Comparison of ENCODE assay signal across 1 cellular context in the genomic region with DNA sequence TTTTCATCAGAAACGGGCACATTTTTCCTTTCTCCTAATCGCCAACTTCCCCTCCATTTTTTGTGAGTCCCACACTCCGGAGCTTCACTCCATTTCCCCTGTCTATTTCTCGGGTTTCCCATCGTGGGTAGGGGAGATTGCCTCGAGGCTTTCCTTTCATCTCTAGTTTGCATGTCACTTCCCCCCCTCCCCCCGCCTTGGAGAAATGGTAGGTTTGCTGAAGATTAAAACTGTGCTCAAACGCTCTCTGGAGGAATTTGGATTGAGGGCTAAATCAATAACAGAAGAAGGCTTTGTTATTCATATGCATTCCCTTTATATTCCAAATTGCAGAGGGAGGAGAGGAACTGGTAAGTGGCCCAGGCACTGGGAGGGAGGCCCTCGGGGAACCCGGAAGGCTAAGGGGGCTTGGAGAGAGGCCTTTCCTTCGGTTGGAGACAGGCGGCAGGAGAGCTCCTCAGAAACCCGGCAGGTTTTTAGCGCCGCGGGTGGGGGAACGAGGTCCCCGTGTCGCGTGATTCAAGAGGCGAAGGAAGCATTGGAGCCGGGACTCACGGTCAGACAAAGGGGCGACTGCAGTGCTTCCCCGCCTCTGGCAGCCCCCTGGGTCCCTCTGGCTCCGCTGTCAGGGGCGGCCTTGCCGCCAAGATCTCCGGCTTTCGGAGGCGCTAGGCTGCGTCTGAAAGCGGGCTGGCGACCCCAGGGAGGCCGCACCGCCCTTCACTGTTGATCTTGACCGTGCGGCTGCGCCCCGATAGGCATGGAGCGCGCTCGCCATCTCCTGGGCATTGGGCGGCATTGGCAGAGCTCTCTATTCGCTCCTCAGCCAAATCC.
TF ChIP-seq lines count a peak whose summit lies in the region.

No MANE protein-coding gene starts in this region.

TF ChIP-seq in HepG2, 621 proteins besides CTCF, POLR2A, EP300 and RAD21 (continued from another document and continues in another):
- TF ChIP-seq, protein P1, sequence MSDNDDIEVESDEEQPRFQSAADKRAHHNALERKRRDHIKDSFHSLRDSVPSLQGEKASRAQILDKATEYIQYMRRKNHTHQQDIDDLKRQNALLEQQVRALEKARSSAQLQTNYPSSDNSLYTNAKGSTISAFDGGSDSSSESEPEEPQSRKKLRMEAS (IDR thresholded peaks at IDR 0.05) = peak; percentile 43; the same call in 1 of the 2 replicates
- TF ChIP-seq SMARCE1 (IDR thresholded peaks at IDR 0.05; ENCODE audit: borderline replicate concordance) (no peak), ZNF777 (CRISPR knock-in tag; IDR thresholded peaks at IDR 0.05) (no peak), ZNF766 (CRISPR knock-in tag; IDR thresholded peaks at IDR 0.05; ENCODE audit: borderline replicate concordance) (no peak), ZC3H13 (CRISPR knock-in tag; IDR thresholded peaks at IDR 0.05) (no peak), ZNF775 (CRISPR knock-in tag; IDR thresholded peaks at IDR 0.05; ENCODE audit: borderline replicate concordance) (no peak), HCFC1 (IDR thresholded peaks at IDR 0.05; ENCODE audit: low read depth, low read length) (no peak), ZNF501 (CRISPR knock-in tag; IDR thresholded peaks at IDR 0.05) (peak; percentile 61), TEAD2 (CRISPR knock-in tag; IDR thresholded peaks at IDR 0.05) (no peak), ZFP41 (CRISPR knock-in tag; IDR thresholded peaks at IDR 0.05; ENCODE audit: borderline replicate concordance) (no peak), REPIN1 (CRISPR knock-in tag; IDR thresholded peaks at IDR 0.05; ENCODE audit: borderline replicate concordance, low read depth) (peak; percentile 43; the same call in 1 of the 2 replicates), RBM22 (optimal IDR thresholded peaks at IDR 0.05; ENCODE audit: low read length) (no peak), FLYWCH1 (CRISPR knock-in tag; IDR thresholded peaks at IDR 0.05) (no peak), TARDBP (CRISPR knock-in tag; IDR thresholded peaks at IDR 0.05) (no peak), ZNF232 (CRISPR knock-in tag; IDR thresholded peaks at IDR 0.05; ENCODE audit: borderline replicate concordance) (peak; percentile 58; the same call in 1 of the 2 replicates), ERF (CRISPR knock-in tag; IDR thresholded peaks at IDR 0.05) (peak; percentile 63; the same call in 1 of the 2 replicates), ZNF225 (CRISPR knock-in tag; IDR thresholded peaks at IDR 0.05) (peak; percentile 63; the same call in 1 of the 2 replicates), SIN3B (IDR thresholded peaks at IDR 0.05; ENCODE audit: low read length) (no peak), FOXP1 (IDR thresholded peaks at IDR 0.05) (no peak), FOXP1 (CRISPR knock-in tag; IDR thresholded peaks at IDR 0.05) (no peak), AGO1 (IDR thresholded peaks at IDR 0.05; ENCODE audit: low read depth, low read length, poor library complexity, severe bottlenecking) (no peak), ATF7-NPFF (CRISPR knock-in tag; IDR thresholded peaks at IDR 0.05; ENCODE audit: low read depth) (no peak), ZNF749 (CRISPR knock-in tag; IDR thresholded peaks at IDR 0.05; ENCODE audit: borderline replicate concordance) (no peak), SMYD3 (CRISPR knock-in tag; IDR thresholded peaks at IDR 0.05) (no peak), DNMT1 (CRISPR knock-in tag; IDR thresholded peaks at IDR 0.05) (no peak), ZNF672 (CRISPR knock-in tag; IDR thresholded peaks at IDR 0.05) (no peak), ASH2L (IDR thresholded peaks at IDR 0.05; ENCODE audit: insufficient read length, low read depth, low read length) (no peak), ZNF256 (CRISPR knock-in tag; conservative IDR thresholded peaks at IDR 0.05) (no peak), ZNF329 (CRISPR knock-in tag; IDR thresholded peaks at IDR 0.05; ENCODE audit: low read depth) (no peak), KMT2B (CRISPR knock-in tag; IDR thresholded peaks at IDR 0.05) (0 out of 2 replicates have a peak, but pooled peaks have one; percentile 37), ZNF484 (CRISPR knock-in tag; IDR thresholded peaks at IDR 0.05; ENCODE audit: borderline replicate concordance, low read depth) (no peak), TBX2 (CRISPR knock-in tag; IDR thresholded peaks at IDR 0.05; ENCODE audit: borderline replicate concordance) (peak; percentile 52; the same call in 1 of the 2 replicates), ZBTB20 (CRISPR knock-in tag; IDR thresholded peaks at IDR 0.05; ENCODE audit: borderline replicate concordance, low read depth) (no peak), ZNF841 (CRISPR knock-in tag; IDR thresholded peaks at IDR 0.05; ENCODE audit: borderline replicate concordance) (no peak), U2AF1 (optimal IDR thresholded peaks at IDR 0.05; ENCODE audit: low read depth, low read length) (no peak), ZNF788 (CRISPR knock-in tag; IDR thresholded peaks at IDR 0.05; ENCODE audit: borderline replicate concordance) (peak; percentile 75; the same call in 1 of the 2 replicates), CHD2 (IDR thresholded peaks at IDR 0.05; ENCODE audit: low read depth, low read length) (no peak), SNRNP70 (IDR thresholded peaks at IDR 0.05; ENCODE audit: low read depth, low read length) (no peak), ZNF121 (CRISPR knock-in tag; IDR thresholded peaks at IDR 0.05) (no peak)
- TF ChIP-seq, protein P2, sequence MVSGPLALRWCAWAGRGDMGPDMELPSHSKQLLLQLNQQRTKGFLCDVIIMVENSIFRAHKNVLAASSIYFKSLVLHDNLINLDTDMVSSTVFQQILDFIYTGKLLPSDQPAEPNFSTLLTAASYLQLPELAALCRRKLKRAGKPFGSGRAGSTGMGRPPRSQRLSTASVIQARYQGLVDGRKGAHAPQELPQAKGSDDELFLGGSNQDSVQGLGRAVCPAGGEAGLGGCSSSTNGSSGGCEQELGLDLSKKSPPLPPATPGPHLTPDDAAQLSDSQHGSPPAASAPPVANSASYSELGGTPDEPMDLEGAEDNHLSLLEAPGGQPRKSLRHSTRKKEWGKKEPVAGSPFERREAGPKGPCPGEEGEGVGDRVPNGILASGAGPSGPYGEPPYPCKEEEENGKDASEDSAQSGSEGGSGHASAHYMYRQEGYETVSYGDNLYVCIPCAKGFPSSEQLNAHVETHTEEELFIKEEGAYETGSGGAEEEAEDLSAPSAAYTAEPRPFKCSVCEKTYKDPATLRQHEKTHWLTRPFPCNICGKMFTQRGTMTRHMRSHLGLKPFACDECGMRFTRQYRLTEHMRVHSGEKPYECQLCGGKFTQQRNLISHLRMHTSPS (CRISPR knock-in tag; IDR thresholded peaks at IDR 0.05; ENCODE audit: low read depth) = no peak
- TF ChIP-seq, protein P3, sequence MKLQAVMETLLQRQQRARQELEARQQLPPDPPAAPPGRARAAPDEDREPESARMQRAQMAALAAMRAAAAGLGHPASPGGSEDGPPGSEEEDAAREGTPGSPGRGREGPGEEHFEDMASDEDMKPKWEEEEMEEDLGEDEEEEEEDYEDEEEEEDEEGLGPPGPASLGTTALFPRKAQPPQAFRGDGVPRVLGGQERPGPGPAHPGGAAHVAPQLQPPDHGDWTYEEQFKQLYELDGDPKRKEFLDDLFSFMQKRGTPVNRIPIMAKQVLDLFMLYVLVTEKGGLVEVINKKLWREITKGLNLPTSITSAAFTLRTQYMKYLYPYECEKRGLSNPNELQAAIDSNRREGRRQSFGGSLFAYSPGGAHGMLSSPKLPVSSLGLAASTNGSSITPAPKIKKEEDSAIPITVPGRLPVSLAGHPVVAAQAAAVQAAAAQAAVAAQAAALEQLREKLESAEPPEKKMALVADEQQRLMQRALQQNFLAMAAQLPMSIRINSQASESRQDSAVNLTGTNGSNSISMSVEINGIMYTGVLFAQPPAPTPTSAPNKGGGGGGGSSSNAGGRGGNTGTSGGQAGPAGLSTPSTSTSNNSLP (IDR thresholded peaks at IDR 0.05; ENCODE audit: low read depth, low read length) = no peak
- TF ChIP-seq, protein P4, sequence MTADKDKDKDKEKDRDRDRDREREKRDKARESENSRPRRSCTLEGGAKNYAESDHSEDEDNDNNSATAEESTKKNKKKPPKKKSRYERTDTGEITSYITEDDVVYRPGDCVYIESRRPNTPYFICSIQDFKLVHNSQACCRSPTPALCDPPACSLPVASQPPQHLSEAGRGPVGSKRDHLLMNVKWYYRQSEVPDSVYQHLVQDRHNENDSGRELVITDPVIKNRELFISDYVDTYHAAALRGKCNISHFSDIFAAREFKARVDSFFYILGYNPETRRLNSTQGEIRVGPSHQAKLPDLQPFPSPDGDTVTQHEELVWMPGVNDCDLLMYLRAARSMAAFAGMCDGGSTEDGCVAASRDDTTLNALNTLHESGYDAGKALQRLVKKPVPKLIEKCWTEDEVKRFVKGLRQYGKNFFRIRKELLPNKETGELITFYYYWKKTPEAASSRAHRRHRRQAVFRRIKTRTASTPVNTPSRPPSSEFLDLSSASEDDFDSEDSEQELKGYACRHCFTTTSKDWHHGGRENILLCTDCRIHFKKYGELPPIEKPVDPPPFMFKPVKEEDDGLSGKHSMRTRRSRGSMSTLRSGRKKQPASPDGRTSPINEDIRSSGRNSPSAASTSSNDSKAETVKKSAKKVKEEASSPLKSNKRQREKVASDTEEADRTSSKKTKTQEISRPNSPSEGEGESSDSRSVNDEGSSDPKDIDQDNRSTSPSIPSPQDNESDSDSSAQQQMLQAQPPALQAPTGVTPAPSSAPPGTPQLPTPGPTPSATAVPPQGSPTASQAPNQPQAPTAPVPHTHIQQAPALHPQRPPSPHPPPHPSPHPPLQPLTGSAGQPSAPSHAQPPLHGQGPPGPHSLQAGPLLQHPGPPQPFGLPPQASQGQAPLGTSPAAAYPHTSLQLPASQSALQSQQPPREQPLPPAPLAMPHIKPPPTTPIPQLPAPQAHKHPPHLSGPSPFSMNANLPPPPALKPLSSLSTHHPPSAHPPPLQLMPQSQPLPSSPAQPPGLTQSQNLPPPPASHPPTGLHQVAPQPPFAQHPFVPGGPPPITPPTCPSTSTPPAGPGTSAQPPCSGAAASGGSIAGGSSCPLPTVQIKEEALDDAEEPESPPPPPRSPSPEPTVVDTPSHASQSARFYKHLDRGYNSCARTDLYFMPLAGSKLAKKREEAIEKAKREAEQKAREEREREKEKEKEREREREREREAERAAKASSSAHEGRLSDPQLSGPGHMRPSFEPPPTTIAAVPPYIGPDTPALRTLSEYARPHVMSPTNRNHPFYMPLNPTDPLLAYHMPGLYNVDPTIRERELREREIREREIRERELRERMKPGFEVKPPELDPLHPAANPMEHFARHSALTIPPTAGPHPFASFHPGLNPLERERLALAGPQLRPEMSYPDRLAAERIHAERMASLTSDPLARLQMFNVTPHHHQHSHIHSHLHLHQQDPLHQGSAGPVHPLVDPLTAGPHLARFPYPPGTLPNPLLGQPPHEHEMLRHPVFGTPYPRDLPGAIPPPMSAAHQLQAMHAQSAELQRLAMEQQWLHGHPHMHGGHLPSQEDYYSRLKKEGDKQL (CRISPR knock-in tag; IDR thresholded peaks at IDR 0.05; ENCODE audit: low read depth) = no peak
- TF ChIP-seq, protein P5, sequence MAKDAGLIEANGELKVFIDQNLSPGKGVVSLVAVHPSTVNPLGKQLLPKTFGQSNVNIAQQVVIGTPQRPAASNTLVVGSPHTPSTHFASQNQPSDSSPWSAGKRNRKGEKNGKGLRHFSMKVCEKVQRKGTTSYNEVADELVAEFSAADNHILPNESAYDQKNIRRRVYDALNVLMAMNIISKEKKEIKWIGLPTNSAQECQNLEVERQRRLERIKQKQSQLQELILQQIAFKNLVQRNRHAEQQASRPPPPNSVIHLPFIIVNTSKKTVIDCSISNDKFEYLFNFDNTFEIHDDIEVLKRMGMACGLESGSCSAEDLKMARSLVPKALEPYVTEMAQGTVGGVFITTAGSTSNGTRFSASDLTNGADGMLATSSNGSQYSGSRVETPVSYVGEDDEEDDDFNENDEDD (CRISPR knock-in tag; IDR thresholded peaks at IDR 0.05; ENCODE audit: borderline replicate concordance) = peak; percentile 35; the same call in 1 of the 2 replicates
- TF ChIP-seq, protein P6, sequence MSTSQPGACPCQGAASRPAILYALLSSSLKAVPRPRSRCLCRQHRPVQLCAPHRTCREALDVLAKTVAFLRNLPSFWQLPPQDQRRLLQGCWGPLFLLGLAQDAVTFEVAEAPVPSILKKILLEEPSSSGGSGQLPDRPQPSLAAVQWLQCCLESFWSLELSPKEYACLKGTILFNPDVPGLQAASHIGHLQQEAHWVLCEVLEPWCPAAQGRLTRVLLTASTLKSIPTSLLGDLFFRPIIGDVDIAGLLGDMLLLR (CRISPR knock-in tag; IDR thresholded peaks at IDR 0.05) = peak; percentile 61; the same call in 1 of the 2 replicates
- TF ChIP-seq, protein P7, sequence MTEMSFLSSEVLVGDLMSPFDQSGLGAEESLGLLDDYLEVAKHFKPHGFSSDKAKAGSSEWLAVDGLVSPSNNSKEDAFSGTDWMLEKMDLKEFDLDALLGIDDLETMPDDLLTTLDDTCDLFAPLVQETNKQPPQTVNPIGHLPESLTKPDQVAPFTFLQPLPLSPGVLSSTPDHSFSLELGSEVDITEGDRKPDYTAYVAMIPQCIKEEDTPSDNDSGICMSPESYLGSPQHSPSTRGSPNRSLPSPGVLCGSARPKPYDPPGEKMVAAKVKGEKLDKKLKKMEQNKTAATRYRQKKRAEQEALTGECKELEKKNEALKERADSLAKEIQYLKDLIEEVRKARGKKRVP (CRISPR knock-in tag; IDR thresholded peaks at IDR 0.05) = no peak
- TF ChIP-seq, protein P8, sequence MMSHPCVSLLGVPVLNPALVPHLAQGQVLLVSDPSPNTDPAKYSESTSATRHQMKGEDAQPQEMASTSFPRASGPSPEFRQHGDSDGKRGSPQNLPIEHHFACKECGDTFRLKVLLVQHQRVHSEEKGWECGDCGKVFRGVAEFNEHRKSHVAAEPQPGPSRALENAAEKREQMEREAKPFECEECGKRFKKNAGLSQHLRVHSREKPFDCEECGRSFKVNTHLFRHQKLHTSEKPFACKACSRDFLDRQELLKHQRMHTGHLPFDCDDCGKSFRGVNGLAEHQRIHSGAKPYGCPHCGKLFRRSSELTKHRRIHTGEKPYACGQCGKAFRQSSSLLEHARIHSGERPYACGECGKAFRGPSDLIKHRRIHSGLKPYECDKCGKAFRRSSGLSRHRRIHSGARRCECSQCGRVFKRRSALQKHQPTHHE (CRISPR knock-in tag; IDR thresholded peaks at IDR 0.05; ENCODE audit: borderline replicate concordance) = no peak
- TF ChIP-seq, protein P9, sequence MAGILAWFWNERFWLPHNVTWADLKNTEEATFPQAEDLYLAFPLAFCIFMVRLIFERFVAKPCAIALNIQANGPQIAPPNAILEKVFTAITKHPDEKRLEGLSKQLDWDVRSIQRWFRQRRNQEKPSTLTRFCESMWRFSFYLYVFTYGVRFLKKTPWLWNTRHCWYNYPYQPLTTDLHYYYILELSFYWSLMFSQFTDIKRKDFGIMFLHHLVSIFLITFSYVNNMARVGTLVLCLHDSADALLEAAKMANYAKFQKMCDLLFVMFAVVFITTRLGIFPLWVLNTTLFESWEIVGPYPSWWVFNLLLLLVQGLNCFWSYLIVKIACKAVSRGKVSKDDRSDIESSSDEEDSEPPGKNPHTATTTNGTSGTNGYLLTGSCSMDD (CRISPR knock-in tag; IDR thresholded peaks at IDR 0.05) = no peak
- TF ChIP-seq, protein P10, sequence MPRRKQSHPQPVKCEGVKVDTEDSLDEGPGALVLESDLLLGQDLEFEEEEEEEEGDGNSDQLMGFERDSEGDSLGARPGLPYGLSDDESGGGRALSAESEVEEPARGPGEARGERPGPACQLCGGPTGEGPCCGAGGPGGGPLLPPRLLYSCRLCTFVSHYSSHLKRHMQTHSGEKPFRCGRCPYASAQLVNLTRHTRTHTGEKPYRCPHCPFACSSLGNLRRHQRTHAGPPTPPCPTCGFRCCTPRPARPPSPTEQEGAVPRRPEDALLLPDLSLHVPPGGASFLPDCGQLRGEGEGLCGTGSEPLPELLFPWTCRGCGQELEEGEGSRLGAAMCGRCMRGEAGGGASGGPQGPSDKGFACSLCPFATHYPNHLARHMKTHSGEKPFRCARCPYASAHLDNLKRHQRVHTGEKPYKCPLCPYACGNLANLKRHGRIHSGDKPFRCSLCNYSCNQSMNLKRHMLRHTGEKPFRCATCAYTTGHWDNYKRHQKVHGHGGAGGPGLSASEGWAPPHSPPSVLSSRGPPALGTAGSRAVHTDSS (CRISPR knock-in tag; conservative IDR thresholded peaks at IDR 0.05) = no peak
